In genomic region chr10:15419279-15419874, GRCh38 we compare ENCODE assay signal across 8 cellular contexts. TPM values are rescaled to one million over a fixed set of nuclear protein-coding genes. Genes with fewer than 3 reads are reported as not detected.
DNase-seq lines count a peak whose midpoint lies in the region; ATAC-seq and TF ChIP-seq lines count a peak whose summit lies in the region.

No MANE protein-coding gene starts in this region.

- TF ChIP-seq CTCF in Caco-2 (IDR thresholded peaks at IDR 0.05; ENCODE audit: insufficient read depth in 1 of 2, low read depth in 1 of 2, low read length in 1 of 2, severe bottlenecking in 1 of 2, unreplicated experiment in 1 of 2) (peak; percentile 88), thoracic aorta (IDR thresholded peaks at IDR 0.05) (peak; percentile 84)

- DNase-seq in Caco-2 (peak in 1 of 2 experiments; percentile 53), OCI-M1 (lab: John Stamatoyannopoulos, UW) (peak; percentile 79), T47D (ENCODE audit: low read depth in 1 of 2, low spot score in 1 of 2) (peak; percentile 25 to 67), left kidney (ENCODE audit: low read depth, low spot score) (peak; percentile 79), thoracic aorta (ENCODE audit: low spot score) (no peak), NCI-H774 (lab: John Stamatoyannopoulos, UW) (no peak)

- no TSS peak for BruUV-seq in Caco-2 (replicated peaks; lab: Mats Ljungman, UMichigan)

- peaks cover 3% of the 10 kb centered on the region for H3K27me3 Mint-ChIP-seq in Caco-2 (ENCODE audit: insufficient read depth, unreplicated experiment)

- no peak overlapping the region for H3K27ac ChIP-seq in thoracic aorta

- CTCF ChIA-PET in Caco-2 (lab: Charles Lee) = no interaction called here

- H3K4me3 Mint-ChIP-seq in Caco-2 (ENCODE audit: unreplicated experiment) = no peak overlapping the region

- H3K27me3 ChIP-seq in Caco-2 (replicated peaks; ENCODE audit: control insufficient read depth, insufficient read depth, low read length) = no peaks in the 10 kb centered on the region
- H3K27me3 ChIP-seq in thoracic aorta (replicated peaks; ENCODE audit: insufficient read depth) = no peaks in the 10 kb centered on the region

- H3K4me3 ChIP-seq in Caco-2 (ENCODE audit: low read depth, low read length) (no peak overlapping the region), thoracic aorta (no peak overlapping the region)

- no peak overlapping the region for H3K27ac Mint-ChIP-seq in Caco-2 (ENCODE audit: unreplicated experiment)

- no peaks in the 10 kb centered on the region for H3K36me3 Mint-ChIP-seq in Caco-2 (ENCODE audit: insufficient read depth, unreplicated experiment)

- POLR2A ChIA-PET in Caco-2 (lab: Charles Lee) = no interaction called here

- ATAC-seq in GM21360 (IDR thresholded peaks at IDR 0.05; ENCODE audit: unreplicated experiment) (peak; percentile 52), thoracic aorta (ENCODE audit: insufficient number of reproducible peaks, low FRiP score, low read depth) (no peak), HG03460 (IDR thresholded peaks at IDR 0.05; ENCODE audit: unreplicated experiment) (no peak)

- H3K9me3 ChIP-seq in Caco-2 (peaks cover 14% of the 10 kb centered on the region), thoracic aorta (no peaks in the 10 kb centered on the region)

- intact Hi-C loops in Caco-2 (cut with micrococcal nuclease; ENCODE audit: unreplicated experiment) = loop anchor here (2.0 kb wide), 1 partner anchor 157 kb away; no protein-coding TSS in a partner anchor

- no peaks in the 10 kb centered on the region for H3K4me1 Mint-ChIP-seq in Caco-2 (ENCODE audit: low read depth, unreplicated experiment)

- 0 out of 2 replicates have a peak, but pooled peaks cover 3% of the 10 kb centered on the region for H3K4me1 ChIP-seq in Caco-2
- peaks cover 0 to 9% of the 10 kb centered on the region in 2 donors for H3K4me1 ChIP-seq in thoracic aorta (ENCODE audit: control insufficient read depth in 1 of 2, low read depth in 2 of 2)

- H3K36me3 ChIP-seq in Caco-2 (ENCODE audit: control insufficient read depth, insufficient read depth, low read length) (no peaks in the 10 kb centered on the region), thoracic aorta (no peaks in the 10 kb centered on the region)

- no peaks in the 10 kb centered on the region for H3K9me3 Mint-ChIP-seq in Caco-2 (ENCODE audit: unreplicated experiment)

- in situ Hi-C loops in T47D (cut with HindIII; ENCODE audit: low pct_unique_long_range_greater_than_20kb, low sequenced_read_pairs) = no loop called here

RNA-seq across cellular contexts. Expression of gene FAM171A1, which starts 48.3 kb away (rescaled TPM):
- total RNA-seq in Caco-2 (2022) = 26.3 and 27.9 TPM in 2 replicates
- 10 to 100 TPM; 14.8 to 28.7 TPM for total RNA-seq in thoracic aorta

Comparison
In these comparisons a context has a peak if more than half of its experiments do, and no peak if none do; other contexts are left out.
1. DNase-seq: peak in OCI-M1 (single experiment), T47D (2 of 2) and left kidney (single experiment); none in thoracic aorta (single experiment) and NCI-H774 (single experiment).